Comparison of ENCODE assay signal across 19 cellular contexts in the genomic region with DNA sequence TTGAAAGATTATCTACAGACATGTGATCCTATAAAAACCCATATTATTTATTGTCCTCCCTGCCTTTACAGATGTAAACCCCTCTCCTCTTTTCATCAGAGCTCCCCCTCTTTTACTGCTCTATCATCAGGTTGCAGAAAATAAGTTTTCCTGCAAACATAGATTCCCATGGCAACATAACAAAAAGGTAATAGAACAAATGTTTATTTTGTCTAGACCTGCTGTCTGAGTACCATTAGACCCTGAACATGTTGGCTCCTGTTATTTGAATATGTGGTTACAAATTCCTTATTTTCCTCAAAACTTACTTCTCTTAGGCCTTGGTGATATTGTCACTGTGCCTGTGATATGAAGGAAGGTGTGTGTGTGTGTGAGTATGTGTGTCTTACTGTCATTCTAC. TPM values are rescaled to one million over a fixed set of nuclear protein-coding genes. Genes with fewer than 3 reads are reported as not detected.
DNase-seq lines count a peak whose midpoint lies in the region; ATAC-seq and TF ChIP-seq lines count a peak whose summit lies in the region.
"Had no signal": no experiment of that assay in that cellular context is flagged by ENCODE, and none has a peak within 500 bp of the region (broad histone marks: within the 10 kb centered on the region; RNA-seq: fewer than 3 reads in every experiment).

No MANE protein-coding gene starts in this region.

- H3K4me3 Mint-ChIP-seq in activated T-helper 17 cell treated with anti-CD3 and anti-CD28 coated beads, Interleukin-2, amount 50 U/mL, for 72 hours = no peak overlapping the region
- peak overlapping the region; percentile 1 for H3K4me3 Mint-ChIP-seq in stimulated activated memory B cell treated with anti-CD40 and anti-IgM and Interleukin-4, amounts not matched to agents 10 μg/mL and 1 μg/mL and 100 μg/mL, for 72 hours

- ATAC-seq in activated T-helper 17 cell treated with anti-CD3 and anti-CD28 coated beads, Interleukin-2, amount 50 U/mL, for 72 hours (replicated peaks) = no peak
- ATAC-seq in stimulated activated memory B cell treated with anti-CD40 and anti-IgM and Interleukin-4, amounts not matched to agents 10 μg/mL and 1 μg/mL and 100 μg/mL, for 72 hours = no peak

- TF ChIP-seq CTCF in Peyer's patch (IDR thresholded peaks at IDR 0.05) = no peak

- H3K36me3 Mint-ChIP-seq in activated T-helper 17 cell treated with anti-CD3 and anti-CD28 coated beads, Interleukin-2, amount 50 U/mL, for 72 hours (ENCODE audit: low read depth) = peaks cover 12% of the 10 kb centered on the region
- H3K36me3 Mint-ChIP-seq in stimulated activated memory B cell treated with anti-CD40 and anti-IgM and Interleukin-4, amounts not matched to agents 10 μg/mL and 1 μg/mL and 100 μg/mL, for 72 hours = peaks cover 5% of the 10 kb centered on the region

- H3K9me3 Mint-ChIP-seq in activated T-helper 17 cell treated with anti-CD3 and anti-CD28 coated beads, Interleukin-2, amount 50 U/mL, for 72 hours = no peaks in the 10 kb centered on the region
- H3K9me3 Mint-ChIP-seq in stimulated activated memory B cell treated with anti-CD40 and anti-IgM and Interleukin-4, amounts not matched to agents 10 μg/mL and 1 μg/mL and 100 μg/mL, for 72 hours = no peaks in the 10 kb centered on the region

- no peak overlapping the region for H3K27ac ChIP-seq in Peyer's patch
- H3K27ac ChIP-seq: 22Rv1, brain microvascular endothelial cell had no signal

- no peaks in the 10 kb centered on the region for H3K27me3 ChIP-seq in Peyer's patch
- H3K27me3 ChIP-seq: BLaER1 treated with 17β-estradiol and CSF1 and Interleukin-3, amounts not matched to agents 10 nM and 100 nM; brain microvascular endothelial cell; upper lobe of left lung had no signal

- no peaks in the 10 kb centered on the region for H3K27me3 Mint-ChIP-seq in activated T-helper 17 cell treated with anti-CD3 and anti-CD28 coated beads, Interleukin-2, amount 50 U/mL, for 72 hours
- H3K27me3 Mint-ChIP-seq in stimulated activated memory B cell treated with anti-CD40 and anti-IgM and Interleukin-4, amounts not matched to agents 10 μg/mL and 1 μg/mL and 100 μg/mL, for 72 hours = no peaks in the 10 kb centered on the region

- H3K36me3 ChIP-seq in Peyer's patch = no peaks in the 10 kb centered on the region
- H3K36me3 ChIP-seq: brain microvascular endothelial cell, upper lobe of left lung had no signal

- no peak for TF ChIP-seq POLR2A in Peyer's patch (IDR thresholded peaks at IDR 0.05)

- no peak overlapping the region for H3K4me3 ChIP-seq in Peyer's patch
- H3K4me3 ChIP-seq: BLaER1 treated with 17β-estradiol and CSF1 and Interleukin-3, amounts not matched to agents 10 nM and 100 nM; upper lobe of left lung had no signal

- H3K27ac Mint-ChIP-seq in activated T-helper 17 cell treated with anti-CD3 and anti-CD28 coated beads, Interleukin-2, amount 50 U/mL, for 72 hours = peak overlapping the region; percentile 60
- no peak overlapping the region for H3K27ac Mint-ChIP-seq in stimulated activated memory B cell treated with anti-CD40 and anti-IgM and Interleukin-4, amounts not matched to agents 10 μg/mL and 1 μg/mL and 100 μg/mL, for 72 hours

- DNase-seq in NCI-H2029 (lab: John Stamatoyannopoulos, UW) (peak; percentile 36), NCI-H2029 treated with DMSO at 0.1 percent for 48 hours (lab: John Stamatoyannopoulos, UW) (no peak), iris pigment epithelial cell (ENCODE audit: low read depth) (peak; percentile 17), NCI-H2081 treated with DMSO at 0.1 percent for 48 hours (lab: John Stamatoyannopoulos, UW) (no peak), HuH-7 (ENCODE audit: low spot score) (no peak), Peyer's patch (no peak)
- DNase-seq: activated CD4-positive, alpha-beta T cell treated with anti-CD3 and anti-CD28 coated beads for 48 hours; activated naive CD4-positive, alpha-beta T cell treated with anti-CD3 and anti-CD28 coated beads, Interleukin-2, amount 50 U/mL, for 16 hours; brain microvascular endothelial cell; effector CD4-positive, alpha-beta T cell; hypothalamus; NCI-H1048; stimulated activated naive CD4-positive, alpha-beta T cell; T1000; upper lobe of left lung had no signal

- peaks cover 0 to 48% (median 5%) of the 10 kb centered on the region in 4 donors for H3K4me1 ChIP-seq in Peyer's patch

- peaks cover 42% of the 10 kb centered on the region for H3K4me1 Mint-ChIP-seq in activated T-helper 17 cell treated with anti-CD3 and anti-CD28 coated beads, Interleukin-2, amount 50 U/mL, for 72 hours
- H3K4me1 Mint-ChIP-seq in stimulated activated memory B cell treated with anti-CD40 and anti-IgM and Interleukin-4, amounts not matched to agents 10 μg/mL and 1 μg/mL and 100 μg/mL, for 72 hours = peaks cover 67% of the 10 kb centered on the region

- H3K9me3 ChIP-seq in Peyer's patch = no peaks in the 10 kb centered on the region
- H3K9me3 ChIP-seq: upper lobe of left lung had no signal

RNA-seq across cellular contexts. Expression of gene MAPK14, which starts 11.5 kb away (rescaled TPM):
- 10 to 100 TPM; 36.5 to 51.3 TPM for total RNA-seq in activated T-helper 17 cell treated with anti-CD3 and anti-CD28 coated beads, Interleukin-2, amount 50 U/mL, for 72 hours
- 100 to 1,000 TPM in 2 of 4 donors, 10 to 100 TPM in 2; 64.4 to 109 (median 97.4) TPM for total RNA-seq in Peyer's patch

RNA-seq across cellular contexts. Expression of gene SLC26A8, which starts 14.7 kb away (rescaled TPM):
- not detected for total RNA-seq in activated T-helper 17 cell treated with anti-CD3 and anti-CD28 coated beads, Interleukin-2, amount 50 U/mL, for 72 hours
- total RNA-seq in Peyer's patch = 1 to 10 TPM in 1 of 4 donors, not detected in 3; 1.7 TPM

Comparison
In these comparisons a context has a peak if more than half of its experiments do, and no peak if none do; other contexts are left out.
1. DNase-seq: peak in NCI-H2029 (single experiment) and iris pigment epithelial cell (single experiment); none in NCI-H2029 treated with DMSO at 0.1 percent for 48 hours (single experiment), NCI-H2081 treated with DMSO at 0.1 percent for 48 hours (single experiment), HuH-7 (single experiment) and Peyer's patch (0 of 3).